In the genomic region with DNA sequence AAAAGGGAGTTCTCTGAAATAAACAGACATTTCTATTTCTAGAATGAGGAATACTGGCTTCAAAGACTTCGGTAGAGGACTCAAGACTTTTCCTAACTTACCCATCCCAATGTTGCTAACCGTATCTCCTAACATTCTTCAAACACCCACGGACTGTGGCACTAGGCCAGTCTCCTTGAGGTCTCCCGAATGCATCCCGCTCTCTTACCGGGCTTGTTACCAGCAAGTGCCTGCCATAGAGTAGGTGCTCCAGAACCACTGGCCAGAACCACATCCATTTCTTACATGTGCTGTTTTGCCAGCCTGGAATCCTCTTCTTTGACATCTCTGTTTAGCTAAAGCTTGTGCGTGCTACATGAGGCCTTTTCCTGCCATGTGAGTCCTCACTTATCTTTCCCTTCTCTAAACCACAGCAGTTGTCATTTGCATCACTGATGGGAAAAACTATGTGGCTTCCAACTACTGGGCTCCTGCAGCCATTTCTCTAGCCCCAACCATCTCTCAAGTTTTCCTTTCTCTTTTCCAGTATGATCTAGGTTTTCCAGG, we compare ENCODE assay signal across 21 cellular contexts.
"Had no signal": no experiment of that assay in that cellular context is flagged by ENCODE, and none has a peak within 500 bp of the region (broad histone marks: within the 10 kb centered on the region; RNA-seq: fewer than 3 reads in every experiment).

No MANE protein-coding gene starts in this region.

- H3K4me1 ChIP-seq: SJSA1 had no signal

- H3K27ac ChIP-seq: KMS-11, SJSA1, SK-N-MC had no signal

- H3K9ac ChIP-seq: KMS-11 had no signal

- H3K9me3 ChIP-seq: SJSA1 had no signal

- ATAC-seq: HepG2 had no signal

- H3K4me3 ChIP-seq: SJSA1, SK-N-MC had no signal

- H3K36me3 ChIP-seq: SJSA1 had no signal

- H3K27me3 ChIP-seq: SJSA1 had no signal

- DNase-seq: IMR-90, Kasumi-1, MM.1S, NCI-H1092 treated with DMSO at 0.1 percent for 48 hours, NCI-H1436, NCI-H1694, NCI-H187 treated with DMSO at 0.1 percent for 48 hours, NCI-H2029 treated with DMSO at 0.1 percent for 48 hours, NCI-H2107, NCI-H2227 treated with DMSO at 0.1 percent for 48 hours, NCI-H524, NCI-H526 treated with DMSO at 0.1 percent for 48 hours, NCI-H774, Right ventricle myocardium superior, RPMI8226, SIG-M5 had no signal

- FAIRE-seq: HepG2, RCC 7860 had no signal
